1 cellular context compared by ENCODE assay signal in genomic region chr1:36178479-36179219, GRCh38.
TF ChIP-seq lines count a peak whose summit lies in the region.

No MANE protein-coding gene starts in this region.

TF ChIP-seq in GM12878, 131 proteins besides CTCF, POLR2A, EP300 and RAD21:
- TF ChIP-seq PKNOX1 (IDR thresholded peaks at IDR 0.05) (no peak), HSF1 (IDR thresholded peaks at IDR 0.05; ENCODE audit: low read depth, low read length) (no peak)
